ENCODE assay signal across 1 cellular context in the genomic region with DNA sequence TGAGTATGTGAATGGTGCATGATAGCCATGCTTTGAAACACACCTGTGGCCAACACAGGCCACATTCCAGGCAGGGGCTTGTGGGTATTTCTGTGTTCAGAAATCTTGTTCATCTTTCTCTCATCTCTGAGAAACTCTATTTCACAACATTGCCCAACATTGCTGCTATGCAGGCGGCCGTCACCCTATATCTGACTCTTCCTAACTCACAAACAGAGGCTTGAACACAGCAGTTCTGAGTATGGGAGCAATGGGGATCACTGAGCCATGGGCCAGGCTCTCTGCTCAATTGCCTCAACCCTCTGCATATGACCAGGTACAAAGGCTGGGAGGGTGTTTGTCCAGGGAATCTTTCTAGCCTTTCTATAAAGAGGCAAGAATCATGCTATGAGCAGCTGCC.
TF ChIP-seq lines count a peak whose summit lies in the region.

No MANE protein-coding gene starts in this region.

TF ChIP-seq in H1, 55 proteins besides CTCF, POLR2A, EP300 and RAD21:
- TF ChIP-seq, protein P1, sequence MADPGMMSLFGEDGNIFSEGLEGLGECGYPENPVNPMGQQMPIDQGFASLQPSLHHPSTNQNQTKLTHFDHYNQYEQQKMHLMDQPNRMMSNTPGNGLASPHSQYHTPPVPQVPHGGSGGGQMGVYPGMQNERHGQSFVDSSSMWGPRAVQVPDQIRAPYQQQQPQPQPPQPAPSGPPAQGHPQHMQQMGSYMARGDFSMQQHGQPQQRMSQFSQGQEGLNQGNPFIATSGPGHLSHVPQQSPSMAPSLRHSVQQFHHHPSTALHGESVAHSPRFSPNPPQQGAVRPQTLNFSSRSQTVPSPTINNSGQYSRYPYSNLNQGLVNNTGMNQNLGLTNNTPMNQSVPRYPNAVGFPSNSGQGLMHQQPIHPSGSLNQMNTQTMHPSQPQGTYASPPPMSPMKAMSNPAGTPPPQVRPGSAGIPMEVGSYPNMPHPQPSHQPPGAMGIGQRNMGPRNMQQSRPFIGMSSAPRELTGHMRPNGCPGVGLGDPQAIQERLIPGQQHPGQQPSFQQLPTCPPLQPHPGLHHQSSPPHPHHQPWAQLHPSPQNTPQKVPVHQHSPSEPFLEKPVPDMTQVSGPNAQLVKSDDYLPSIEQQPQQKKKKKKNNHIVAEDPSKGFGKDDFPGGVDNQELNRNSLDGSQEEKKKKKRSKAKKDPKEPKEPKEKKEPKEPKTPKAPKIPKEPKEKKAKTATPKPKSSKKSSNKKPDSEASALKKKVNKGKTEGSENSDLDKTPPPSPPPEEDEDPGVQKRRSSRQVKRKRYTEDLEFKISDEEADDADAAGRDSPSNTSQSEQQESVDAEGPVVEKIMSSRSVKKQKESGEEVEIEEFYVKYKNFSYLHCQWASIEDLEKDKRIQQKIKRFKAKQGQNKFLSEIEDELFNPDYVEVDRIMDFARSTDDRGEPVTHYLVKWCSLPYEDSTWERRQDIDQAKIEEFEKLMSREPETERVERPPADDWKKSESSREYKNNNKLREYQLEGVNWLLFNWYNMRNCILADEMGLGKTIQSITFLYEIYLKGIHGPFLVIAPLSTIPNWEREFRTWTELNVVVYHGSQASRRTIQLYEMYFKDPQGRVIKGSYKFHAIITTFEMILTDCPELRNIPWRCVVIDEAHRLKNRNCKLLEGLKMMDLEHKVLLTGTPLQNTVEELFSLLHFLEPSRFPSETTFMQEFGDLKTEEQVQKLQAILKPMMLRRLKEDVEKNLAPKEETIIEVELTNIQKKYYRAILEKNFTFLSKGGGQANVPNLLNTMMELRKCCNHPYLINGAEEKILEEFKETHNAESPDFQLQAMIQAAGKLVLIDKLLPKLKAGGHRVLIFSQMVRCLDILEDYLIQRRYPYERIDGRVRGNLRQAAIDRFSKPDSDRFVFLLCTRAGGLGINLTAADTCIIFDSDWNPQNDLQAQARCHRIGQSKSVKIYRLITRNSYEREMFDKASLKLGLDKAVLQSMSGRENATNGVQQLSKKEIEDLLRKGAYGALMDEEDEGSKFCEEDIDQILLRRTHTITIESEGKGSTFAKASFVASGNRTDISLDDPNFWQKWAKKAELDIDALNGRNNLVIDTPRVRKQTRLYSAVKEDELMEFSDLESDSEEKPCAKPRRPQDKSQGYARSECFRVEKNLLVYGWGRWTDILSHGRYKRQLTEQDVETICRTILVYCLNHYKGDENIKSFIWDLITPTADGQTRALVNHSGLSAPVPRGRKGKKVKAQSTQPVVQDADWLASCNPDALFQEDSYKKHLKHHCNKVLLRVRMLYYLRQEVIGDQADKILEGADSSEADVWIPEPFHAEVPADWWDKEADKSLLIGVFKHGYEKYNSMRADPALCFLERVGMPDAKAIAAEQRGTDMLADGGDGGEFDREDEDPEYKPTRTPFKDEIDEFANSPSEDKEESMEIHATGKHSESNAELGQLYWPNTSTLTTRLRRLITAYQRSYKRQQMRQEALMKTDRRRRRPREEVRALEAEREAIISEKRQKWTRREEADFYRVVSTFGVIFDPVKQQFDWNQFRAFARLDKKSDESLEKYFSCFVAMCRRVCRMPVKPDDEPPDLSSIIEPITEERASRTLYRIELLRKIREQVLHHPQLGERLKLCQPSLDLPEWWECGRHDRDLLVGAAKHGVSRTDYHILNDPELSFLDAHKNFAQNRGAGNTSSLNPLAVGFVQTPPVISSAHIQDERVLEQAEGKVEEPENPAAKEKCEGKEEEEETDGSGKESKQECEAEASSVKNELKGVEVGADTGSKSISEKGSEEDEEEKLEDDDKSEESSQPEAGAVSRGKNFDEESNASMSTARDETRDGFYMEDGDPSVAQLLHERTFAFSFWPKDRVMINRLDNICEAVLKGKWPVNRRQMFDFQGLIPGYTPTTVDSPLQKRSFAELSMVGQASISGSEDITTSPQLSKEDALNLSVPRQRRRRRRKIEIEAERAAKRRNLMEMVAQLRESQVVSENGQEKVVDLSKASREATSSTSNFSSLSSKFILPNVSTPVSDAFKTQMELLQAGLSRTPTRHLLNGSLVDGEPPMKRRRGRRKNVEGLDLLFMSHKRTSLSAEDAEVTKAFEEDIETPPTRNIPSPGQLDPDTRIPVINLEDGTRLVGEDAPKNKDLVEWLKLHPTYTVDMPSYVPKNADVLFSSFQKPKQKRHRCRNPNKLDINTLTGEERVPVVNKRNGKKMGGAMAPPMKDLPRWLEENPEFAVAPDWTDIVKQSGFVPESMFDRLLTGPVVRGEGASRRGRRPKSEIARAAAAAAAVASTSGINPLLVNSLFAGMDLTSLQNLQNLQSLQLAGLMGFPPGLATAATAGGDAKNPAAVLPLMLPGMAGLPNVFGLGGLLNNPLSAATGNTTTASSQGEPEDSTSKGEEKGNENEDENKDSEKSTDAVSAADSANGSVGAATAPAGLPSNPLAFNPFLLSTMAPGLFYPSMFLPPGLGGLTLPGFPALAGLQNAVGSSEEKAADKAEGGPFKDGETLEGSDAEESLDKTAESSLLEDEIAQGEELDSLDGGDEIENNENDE (IDR thresholded peaks at IDR 0.05; ENCODE audit: insufficient replicate concordance, low read length), result no peak
- TF ChIP-seq TEAD4 (IDR thresholded peaks at IDR 0.05; ENCODE audit: low read depth, low read length), result no peak
- TF ChIP-seq, protein P2, sequence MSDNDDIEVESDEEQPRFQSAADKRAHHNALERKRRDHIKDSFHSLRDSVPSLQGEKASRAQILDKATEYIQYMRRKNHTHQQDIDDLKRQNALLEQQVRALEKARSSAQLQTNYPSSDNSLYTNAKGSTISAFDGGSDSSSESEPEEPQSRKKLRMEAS (IDR thresholded peaks at IDR 0.05), result no peak
- TF ChIP-seq FOSL1 (IDR thresholded peaks at IDR 0.05; ENCODE audit: insufficient read depth, low read depth, low read length), result no peak
- TF ChIP-seq, protein P3, sequence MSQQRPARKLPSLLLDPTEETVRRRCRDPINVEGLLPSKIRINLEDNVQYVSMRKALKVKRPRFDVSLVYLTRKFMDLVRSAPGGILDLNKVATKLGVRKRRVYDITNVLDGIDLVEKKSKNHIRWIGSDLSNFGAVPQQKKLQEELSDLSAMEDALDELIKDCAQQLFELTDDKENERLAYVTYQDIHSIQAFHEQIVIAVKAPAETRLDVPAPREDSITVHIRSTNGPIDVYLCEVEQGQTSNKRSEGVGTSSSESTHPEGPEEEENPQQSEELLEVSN (IDR thresholded peaks at IDR 0.05), result no peak
- no peak for TF ChIP-seq TAF1 (IDR thresholded peaks at IDR 0.05; ENCODE audit: low read depth, low read length)
- TF ChIP-seq POU5F1 (IDR thresholded peaks at IDR 0.05; ENCODE audit: low read depth, low read length), result no peak
- TF ChIP-seq CHD1 (IDR thresholded peaks at IDR 0.05; ENCODE audit: low read depth, low read length), result no peak
- no peak for TF ChIP-seq HDAC6 (IDR thresholded peaks at IDR 0.05; ENCODE audit: low read depth, low read length)
- TF ChIP-seq EZH2 (IDR thresholded peaks at IDR 0.05; ENCODE audit: low read depth, low read length, severe bottlenecking), result no peak
- no peak for TF ChIP-seq SP4 (IDR thresholded peaks at IDR 0.05; ENCODE audit: low read length)
- no peak for TF ChIP-seq KDM1A (IDR thresholded peaks at IDR 0.05; ENCODE audit: borderline replicate concordance, low read length)
- TF ChIP-seq EGR1 (IDR thresholded peaks at IDR 0.05; ENCODE audit: borderline replicate concordance, low read depth, low read length), result no peak
